Comparison of ENCODE assay signal across 13 cellular contexts in genomic region chr2:219527472-219527871, GRCh38. TPM values are rescaled to one million over a fixed set of nuclear protein-coding genes. Genes with fewer than 3 reads are reported as not detected.
DNase-seq lines count a peak whose midpoint lies in the region; ATAC-seq, FAIRE-seq and TF ChIP-seq lines count a peak whose summit lies in the region.
"Had no signal": no experiment of that assay in that cellular context is flagged by ENCODE, and none has a peak within 500 bp of the region (broad histone marks: within the 10 kb centered on the region; RNA-seq: fewer than 3 reads in every experiment).

No MANE protein-coding gene starts in this region.

- BruUV-seq in HepG2 (replicated peaks; lab: Mats Ljungman, UMichigan), result no TSS peak

- no peaks in the 10 kb centered on the region for H3K9me3 ChIP-seq in HepG2 (ENCODE audit: low read length)
- no peaks in the 10 kb centered on the region for H3K9me3 ChIP-seq in right lobe of liver
- H3K9me3 ChIP-seq in neuronal stem cell (replicated peaks in 1 of 2; ENCODE audit: control insufficient read depth in 2 of 2, insufficient read depth in 1 of 2, low read depth in 1 of 2, low read length in 2 of 2), result no peaks in the 10 kb centered on the region
- H3K9me3 ChIP-seq: SJSA1 had no signal

- TF ChIP-seq RAD21 in HepG2 (CRISPR knock-in tag; IDR thresholded peaks at IDR 0.05), result no peak

- H4K20me1 ChIP-seq in HepG2 (ENCODE audit: insufficient read depth, low read length), result no peaks in the 10 kb centered on the region

- ATAC-seq in HepG2 (no peak), right lobe of liver (no peak)

- TF ChIP-seq CTCF in HepG2 (CRISPR knock-in tag; IDR thresholded peaks at IDR 0.05) (no peak), right lobe of liver (IDR thresholded peaks at IDR 0.05) (no peak)

- no peak overlapping the region for H4K91ac ChIP-seq in neuronal stem cell (ENCODE audit: low read depth, low read length, poor library complexity)

- no peak for DNase-seq in HepG2 (ENCODE audit: low spot score)
- no peak for DNase-seq in right lobe of liver
- no peak for DNase-seq in neuronal stem cell (ENCODE audit: low spot score)
- no peak for DNase-seq in NCI-H774 (lab: John Stamatoyannopoulos, UW)
- DNase-seq: CD8-positive, alpha-beta memory T cell; H9; NCI-H1092; NCI-H2081; NCI-H82; PC-3 had no signal

- no peak overlapping the region for H3K4ac ChIP-seq in neuronal stem cell (ENCODE audit: low read length)

- H3K4me1 ChIP-seq in HepG2 (ENCODE audit: insufficient read depth, low read length) (peaks cover 19% of the 10 kb centered on the region), right lobe of liver (no peaks in the 10 kb centered on the region), neuronal stem cell (ENCODE audit: control insufficient read depth in 2 of 2, insufficient read depth in 1 of 2, low read depth in 1 of 2, low read length in 2 of 2) (peaks cover 30 to 35% of the 10 kb centered on the region in 2 donors)

- POLR2A ChIA-PET in HepG2 (lab: Yijun Ruan, JAX), result interaction anchor here (0.6 to 1.5 kb wide), 3 partner anchors 27 to 140 kb away, joined by 3 to 5 read pairs (median 5); partner anchors contain the start of gene DNPEP

- H3K9ac ChIP-seq in HepG2 (ENCODE audit: insufficient read depth, low read depth, low read length) (no peak overlapping the region), neuronal stem cell (ENCODE audit: low read depth, low read length, poor library complexity) (peak overlapping the region; percentile 71)

- H2BK15ac ChIP-seq in neuronal stem cell (ENCODE audit: low read length), result no peak overlapping the region

- H3K27ac ChIP-seq in HepG2 (ENCODE audit: extremely low read length, insufficient read depth, low read length), result no peak overlapping the region
- H3K27ac ChIP-seq in right lobe of liver, result no peak overlapping the region
- no peak overlapping the region for H3K27ac ChIP-seq in neuronal stem cell (replicated peaks; ENCODE audit: low read length)
- H3K27ac ChIP-seq: SJSA1 had no signal

- CTCF ChIA-PET in HepG2 (lab: Yijun Ruan, JAX; ENCODE audit: low intra/inter-chr PET ratio, low total read pairs), result interaction anchor here (1.1 to 5.4 kb wide), 2 partner anchors 31 to 51 kb away, joined by 3 to 53 read pairs; a partner anchor contains a TSS

- H3K4me2 ChIP-seq in HepG2 (ENCODE audit: low read depth, low read length) (no peak overlapping the region), neuronal stem cell (ENCODE audit: insufficient read depth, low read length, poor library complexity, severe bottlenecking) (no peak overlapping the region)

- intact Hi-C loops in HepG2 (cut with micrococcal nuclease; ENCODE audit: unreplicated experiment), result no loop called here
- intact Hi-C loops in right lobe of liver (cut with DNase I), result loop anchor here in 1 of 2 donors (10.0 kb wide), 1 partner anchor 123 kb away; no protein-coding TSS in a partner anchor

- WGBS in HepG2 (ENCODE audit: low lambda C conversion rate), result 1% methylated on average over 5 of the region's 5 CpGs
- 34% methylated on average over 3 of the region's 5 CpGs for WGBS in right lobe of liver (ENCODE audit: insufficient coverage, low coverage, low lambda C conversion rate, missing lambda C conversion rate)
- WGBS in neuronal stem cell (ENCODE audit: extremely low coverage in 2 of 2, insufficient read length in 2 of 2, insufficient replicate concordance in 1 of 2), 2 donors, result no CpG with 5 or more reads among the region's 5 CpGs

- no peak for FAIRE-seq in HepG2 (lab: Jason Lieb, UNC)
- FAIRE-seq: D721Med had no signal

- in situ Hi-C loops in HepG2 (cut with HindIII; ENCODE audit: extremely low pct_ligation_motif_present, low pct_unique_long_range_greater_than_20kb), result loop anchor here (10.0 kb wide), 1 partner anchor 53 kb away; no protein-coding TSS in a partner anchor

- H3K23ac ChIP-seq in neuronal stem cell (ENCODE audit: low read depth, low read length, poor library complexity), result peak overlapping the region; percentile 70

- H2BK120ac ChIP-seq in neuronal stem cell (ENCODE audit: low read depth, low read length), result no peak overlapping the region

- H2BK5ac ChIP-seq in neuronal stem cell (ENCODE audit: low read length), result no peak overlapping the region

- H3K27me3 ChIP-seq in HepG2 (ENCODE audit: control insufficient read depth in 1 of 2, insufficient read depth in 2 of 2, low read length in 2 of 2) (peaks cover 29 to 94% of the 10 kb centered on the region in 2 experiments), right lobe of liver (peaks cover 0 to 23% of the 10 kb centered on the region in 2 donors), neuronal stem cell (ENCODE audit: control insufficient read depth in 3 of 3, insufficient read depth in 3 of 3, low read depth in 1 of 3, low read length in 3 of 3) (peaks cover 4 to 75% (median 41%) of the 10 kb centered on the region in 3 experiments)

- H3K36me3 ChIP-seq in HepG2 (replicated peaks in 1 of 2; ENCODE audit: control insufficient read depth in 1 of 2, insufficient read depth in 2 of 2, low read length in 2 of 2) (no peaks in the 10 kb centered on the region), right lobe of liver (no peaks in the 10 kb centered on the region), neuronal stem cell (replicated peaks in 1 of 2; ENCODE audit: control insufficient read depth in 2 of 2, insufficient read depth in 2 of 2, low read length in 2 of 2) (no peaks in the 10 kb centered on the region)
- H3K36me3 ChIP-seq: SJSA1 had no signal

- no peak overlapping the region for H4K8ac ChIP-seq in neuronal stem cell (ENCODE audit: low read depth, low read length)

- no peak for TF ChIP-seq POLR2A in HepG2 (IDR thresholded peaks at IDR 0.05; ENCODE audit: insufficient read depth in 1 of 2, low read depth in 2 of 2, low read length in 2 of 2)
- TF ChIP-seq POLR2A in right lobe of liver (IDR thresholded peaks at IDR 0.05), result no peak

- H3K18ac ChIP-seq in neuronal stem cell (ENCODE audit: low read length), result peak overlapping the region; percentile 79

- H2AFZ ChIP-seq in HepG2 (ENCODE audit: low read length) (no peak overlapping the region), neuronal stem cell (ENCODE audit: low read length) (no peak overlapping the region)

- TF ChIP-seq EP300 in HepG2 (IDR thresholded peaks at IDR 0.05; ENCODE audit: low read depth in 2 of 2, low read length in 2 of 2) (no peak), HepG2 (CRISPR knock-in tag; IDR thresholded peaks at IDR 0.05; ENCODE audit: borderline replicate concordance) (no peak)

- H3K79me1 ChIP-seq in neuronal stem cell (ENCODE audit: low read depth, low read length), result no peaks in the 10 kb centered on the region

- no peaks in the 10 kb centered on the region for H3K79me2 ChIP-seq in HepG2 (ENCODE audit: insufficient read depth, low read length)

- H2AK5ac ChIP-seq in neuronal stem cell (ENCODE audit: low read depth, low read length), result no peak overlapping the region

- H2BK12ac ChIP-seq in neuronal stem cell (ENCODE audit: low read length), result peak overlapping the region; percentile 69

- no peak overlapping the region for H3K14ac ChIP-seq in neuronal stem cell (ENCODE audit: low read length)

- H3K4me3 ChIP-seq in HepG2 (replicated peaks in 1 of 3; ENCODE audit: insufficient read depth in 1 of 3, low read depth in 2 of 3, low read length in 3 of 3) (no peak overlapping the region), right lobe of liver (no peak overlapping the region), neuronal stem cell (ENCODE audit: low read length in 2 of 2) (no peak overlapping the region)
- H3K4me3 ChIP-seq: SJSA1 had no signal

RNA-seq across cellular contexts. Expression of gene ASIC4, which starts 13.2 kb away (rescaled TPM):
- total RNA-seq in HepG2 (2016; rRNA removed; fragmentation: Illumina TruSeq; extraction: Trizol) (not detected in 2 replicates), right lobe of liver (not detected)
- total RNA-seq in HepG2 (2016; cell fraction: cytosol; rRNA removed; fragmentation: Illumina TruSeq; extraction: Trizol; ENCODE audit: low read depth), result not detected in 2 replicates
- total RNA-seq in HepG2 (2016; cell fraction: insoluble cytoplasmic fraction; rRNA removed; fragmentation: Illumina TruSeq; extraction: Trizol), result not detected in 2 replicates
- not detected in 2 replicates for total RNA-seq in HepG2 (2016; cell fraction: membrane; rRNA removed; fragmentation: Illumina TruSeq; extraction: Trizol)
- total RNA-seq in HepG2 (2016; cell fraction: nucleus; rRNA removed; fragmentation: Illumina TruSeq; extraction: Trizol), result not detected in 2 replicates
- polyA plus RNA-seq in HepG2 (2011; rRNA removed), result 0.03 TPM in 2 replicates
- 0.01 TPM in 1 of 2 replicates, not detected in the other for polyA plus RNA-seq in HepG2 (2011; cell fraction: cytosol; rRNA removed)
- 0.23 and 0.24 TPM in 2 replicates for polyA plus RNA-seq in HepG2 (2011; cell fraction: nucleus; rRNA removed)
- not detected in 2 replicates for polyA plus RNA-seq in HepG2 (2012)
- not detected in 2 replicates for polyA plus RNA-seq in HepG2 (2016; cell fraction: cytosol; fragmentation: Illumina TruSeq; extraction: Trizol; ENCODE audit: low read depth)
- polyA plus RNA-seq in HepG2 (2016; cell fraction: insoluble cytoplasmic fraction; fragmentation: Illumina TruSeq; extraction: Trizol; ENCODE audit: low read depth), result not detected in 2 replicates
- not detected in 2 replicates for polyA plus RNA-seq in HepG2 (2016; cell fraction: membrane; fragmentation: Illumina TruSeq; extraction: Trizol; ENCODE audit: low read depth)
- 0.16 TPM in 1 of 2 replicates, not detected in the other for polyA plus RNA-seq in HepG2 (2016; cell fraction: nucleus; fragmentation: Illumina TruSeq; extraction: Trizol; ENCODE audit: insufficient read depth, low read depth)
- polyA minus RNA-seq in HepG2 (2011; rRNA and poly(A)+ RNA removed; ENCODE audit: low replicate concordance), result 0.06 and 0.07 TPM in 2 replicates
- polyA minus RNA-seq in HepG2 (2011; cell fraction: cytosol; rRNA and poly(A)+ RNA removed), result not detected in 2 replicates
- 0.12 and 0.26 TPM in 2 replicates for polyA minus RNA-seq in HepG2 (2011; cell fraction: nucleus; rRNA and poly(A)+ RNA removed)
- polyA plus RNA-seq in neuronal stem cell (2013, experiment 1 of 2), result 0.14 TPM
- 0.15 TPM for polyA plus RNA-seq in neuronal stem cell (2013, experiment 2 of 2)
- total RNA-seq: CD8-positive, alpha-beta memory T cell; MCF 10A; SJSA1 had no signal
- polyA plus RNA-seq: CD8-positive, alpha-beta memory T cell had no signal

RNA-seq across cellular contexts. Expression of gene CHPF, which starts 16.1 kb away (rescaled TPM):
- total RNA-seq in HepG2 (2016; rRNA removed; fragmentation: Illumina TruSeq; extraction: Trizol) (34.7 and 79.6 TPM in 2 replicates), right lobe of liver (100 to 1,000 TPM in 2 of 6 experiments, 10 to 100 TPM in 4; 33.2 to 183 (median 39.6) TPM)
- total RNA-seq in HepG2 (2016; cell fraction: cytosol; rRNA removed; fragmentation: Illumina TruSeq; extraction: Trizol; ENCODE audit: low read depth), result 21.6 and 22.1 TPM in 2 replicates
- total RNA-seq in HepG2 (2016; cell fraction: insoluble cytoplasmic fraction; rRNA removed; fragmentation: Illumina TruSeq; extraction: Trizol), result 36.0 and 80.8 TPM in 2 replicates
- total RNA-seq in HepG2 (2016; cell fraction: membrane; rRNA removed; fragmentation: Illumina TruSeq; extraction: Trizol), result 42.0 and 50.0 TPM in 2 replicates
- total RNA-seq in HepG2 (2016; cell fraction: nucleus; rRNA removed; fragmentation: Illumina TruSeq; extraction: Trizol), result 65.5 and 76.8 TPM in 2 replicates
- polyA plus RNA-seq in HepG2 (2011; rRNA removed), result 111 and 171 TPM in 2 replicates
- polyA plus RNA-seq in HepG2 (2011; cell fraction: cytosol; rRNA removed), result 120 and 244 TPM in 2 replicates
- 203 and 211 TPM in 2 replicates for polyA plus RNA-seq in HepG2 (2011; cell fraction: nucleus; rRNA removed)
- polyA plus RNA-seq in HepG2 (2012), result 115 and 161 TPM in 2 replicates
- polyA plus RNA-seq in HepG2 (2016; cell fraction: cytosol; fragmentation: Illumina TruSeq; extraction: Trizol; ENCODE audit: low read depth), result 21.7 and 22.6 TPM in 2 replicates
- polyA plus RNA-seq in HepG2 (2016; cell fraction: insoluble cytoplasmic fraction; fragmentation: Illumina TruSeq; extraction: Trizol; ENCODE audit: low read depth), result 45.9 and 55.3 TPM in 2 replicates
- 40.5 and 41.4 TPM in 2 replicates for polyA plus RNA-seq in HepG2 (2016; cell fraction: membrane; fragmentation: Illumina TruSeq; extraction: Trizol; ENCODE audit: low read depth)
- 139 and 143 TPM in 2 replicates for polyA plus RNA-seq in HepG2 (2016; cell fraction: nucleus; fragmentation: Illumina TruSeq; extraction: Trizol; ENCODE audit: insufficient read depth, low read depth)
- polyA minus RNA-seq in HepG2 (2011; rRNA and poly(A)+ RNA removed; ENCODE audit: low replicate concordance), result 12.1 and 292 TPM in 2 replicates
- polyA minus RNA-seq in HepG2 (2011; cell fraction: cytosol; rRNA and poly(A)+ RNA removed), result 137 and 143 TPM in 2 replicates
- polyA minus RNA-seq in HepG2 (2011; cell fraction: nucleus; rRNA and poly(A)+ RNA removed), result 45.4 and 47.0 TPM in 2 replicates
- polyA plus RNA-seq in neuronal stem cell (2013, experiment 1 of 2), result 12.6 TPM
- 12.8 TPM for polyA plus RNA-seq in neuronal stem cell (2013, experiment 2 of 2)

RNA-seq across cellular contexts. Expression of gene TMEM198, which starts 16.4 kb away (rescaled TPM):
- 11.6 and 17.3 TPM in 2 replicates for total RNA-seq in HepG2 (2016; rRNA removed; fragmentation: Illumina TruSeq; extraction: Trizol)
- 12.3 and 16.3 TPM in 2 replicates for total RNA-seq in HepG2 (2016; cell fraction: cytosol; rRNA removed; fragmentation: Illumina TruSeq; extraction: Trizol; ENCODE audit: low read depth)
- 10.7 and 17.8 TPM in 2 replicates for total RNA-seq in HepG2 (2016; cell fraction: insoluble cytoplasmic fraction; rRNA removed; fragmentation: Illumina TruSeq; extraction: Trizol)
- total RNA-seq in HepG2 (2016; cell fraction: membrane; rRNA removed; fragmentation: Illumina TruSeq; extraction: Trizol), result 26.8 and 32.4 TPM in 2 replicates
- total RNA-seq in HepG2 (2016; cell fraction: nucleus; rRNA removed; fragmentation: Illumina TruSeq; extraction: Trizol), result 9.3 and 11.7 TPM in 2 replicates
- 23.5 and 40.8 TPM in 2 replicates for polyA plus RNA-seq in HepG2 (2011; rRNA removed)
- 43.6 and 52.1 TPM in 2 replicates for polyA plus RNA-seq in HepG2 (2011; cell fraction: cytosol; rRNA removed)
- 61.3 and 68.7 TPM in 2 replicates for polyA plus RNA-seq in HepG2 (2011; cell fraction: nucleus; rRNA removed)
- 41.3 and 49.8 TPM in 2 replicates for polyA plus RNA-seq in HepG2 (2012)
- 16.5 and 21.1 TPM in 2 replicates for polyA plus RNA-seq in HepG2 (2016; cell fraction: cytosol; fragmentation: Illumina TruSeq; extraction: Trizol; ENCODE audit: low read depth)
- 12.8 and 14.5 TPM in 2 replicates for polyA plus RNA-seq in HepG2 (2016; cell fraction: insoluble cytoplasmic fraction; fragmentation: Illumina TruSeq; extraction: Trizol; ENCODE audit: low read depth)
- 27.9 and 28.1 TPM in 2 replicates for polyA plus RNA-seq in HepG2 (2016; cell fraction: membrane; fragmentation: Illumina TruSeq; extraction: Trizol; ENCODE audit: low read depth)
- 17.1 and 19.3 TPM in 2 replicates for polyA plus RNA-seq in HepG2 (2016; cell fraction: nucleus; fragmentation: Illumina TruSeq; extraction: Trizol; ENCODE audit: insufficient read depth, low read depth)
- 2.1 and 67.2 TPM in 2 replicates for polyA minus RNA-seq in HepG2 (2011; rRNA and poly(A)+ RNA removed; ENCODE audit: low replicate concordance)
- 26.3 and 28.6 TPM in 2 replicates for polyA minus RNA-seq in HepG2 (2011; cell fraction: cytosol; rRNA and poly(A)+ RNA removed)
- 12.9 and 13.6 TPM in 2 replicates for polyA minus RNA-seq in HepG2 (2011; cell fraction: nucleus; rRNA and poly(A)+ RNA removed)
- 1 to 10 TPM in 5 of 6 experiments, under 1 TPM in 1; 0.68 to 3.2 (median 1.2) TPM for total RNA-seq in right lobe of liver
- polyA plus RNA-seq in neuronal stem cell (2013, experiment 1 of 2), result 2.7 TPM
- 1.8 TPM for polyA plus RNA-seq in neuronal stem cell (2013, experiment 2 of 2)
- polyA plus RNA-seq: CD8-positive, alpha-beta memory T cell had no signal

RNA-seq across cellular contexts. Expression of gene GMPPA, which starts 28.8 kb away (rescaled TPM):
- total RNA-seq in HepG2 (2016; rRNA removed; fragmentation: Illumina TruSeq; extraction: Trizol) (81.1 and 88.7 TPM in 2 replicates), right lobe of liver (10 to 100 TPM; 21.7 to 54.1 (median 40.2) TPM)
- total RNA-seq in HepG2 (2016; cell fraction: cytosol; rRNA removed; fragmentation: Illumina TruSeq; extraction: Trizol; ENCODE audit: low read depth), result 41.1 and 50.9 TPM in 2 replicates
- 81.2 and 82.9 TPM in 2 replicates for total RNA-seq in HepG2 (2016; cell fraction: insoluble cytoplasmic fraction; rRNA removed; fragmentation: Illumina TruSeq; extraction: Trizol)
- 59.8 and 79.0 TPM in 2 replicates for total RNA-seq in HepG2 (2016; cell fraction: membrane; rRNA removed; fragmentation: Illumina TruSeq; extraction: Trizol)
- 39.6 and 46.3 TPM in 2 replicates for total RNA-seq in HepG2 (2016; cell fraction: nucleus; rRNA removed; fragmentation: Illumina TruSeq; extraction: Trizol)
- polyA plus RNA-seq in HepG2 (2011; rRNA removed), result 106 and 115 TPM in 2 replicates
- 98.1 and 128 TPM in 2 replicates for polyA plus RNA-seq in HepG2 (2011; cell fraction: cytosol; rRNA removed)
- 123 and 155 TPM in 2 replicates for polyA plus RNA-seq in HepG2 (2011; cell fraction: nucleus; rRNA removed)
- 44.8 and 45.3 TPM in 2 replicates for polyA plus RNA-seq in HepG2 (2012)
- 40.7 and 53.5 TPM in 2 replicates for polyA plus RNA-seq in HepG2 (2016; cell fraction: cytosol; fragmentation: Illumina TruSeq; extraction: Trizol; ENCODE audit: low read depth)
- 88.1 and 98.3 TPM in 2 replicates for polyA plus RNA-seq in HepG2 (2016; cell fraction: insoluble cytoplasmic fraction; fragmentation: Illumina TruSeq; extraction: Trizol; ENCODE audit: low read depth)
- polyA plus RNA-seq in HepG2 (2016; cell fraction: membrane; fragmentation: Illumina TruSeq; extraction: Trizol; ENCODE audit: low read depth), result 54.7 and 71.1 TPM in 2 replicates
- polyA plus RNA-seq in HepG2 (2016; cell fraction: nucleus; fragmentation: Illumina TruSeq; extraction: Trizol; ENCODE audit: insufficient read depth, low read depth), result 87.2 and 90.5 TPM in 2 replicates
- 98.5 and 174 TPM in 2 replicates for polyA minus RNA-seq in HepG2 (2011; rRNA and poly(A)+ RNA removed; ENCODE audit: low replicate concordance)
- polyA minus RNA-seq in HepG2 (2011; cell fraction: cytosol; rRNA and poly(A)+ RNA removed), result 43.2 and 68.0 TPM in 2 replicates
- polyA minus RNA-seq in HepG2 (2011; cell fraction: nucleus; rRNA and poly(A)+ RNA removed), result 32.6 and 38.2 TPM in 2 replicates
- polyA plus RNA-seq in neuronal stem cell (2013, experiment 1 of 2), result 11.1 TPM
- polyA plus RNA-seq in neuronal stem cell (2013, experiment 2 of 2), result 10.9 TPM

RNA-seq across cellular contexts. Expression of gene OBSL1, which starts 43.9 kb away (rescaled TPM):
- total RNA-seq in HepG2 (2016; rRNA removed; fragmentation: Illumina TruSeq; extraction: Trizol), result 65.4 and 86.7 TPM in 2 replicates
- total RNA-seq in HepG2 (2016; cell fraction: cytosol; rRNA removed; fragmentation: Illumina TruSeq; extraction: Trizol; ENCODE audit: low read depth), result 17.5 and 19.8 TPM in 2 replicates
- total RNA-seq in HepG2 (2016; cell fraction: insoluble cytoplasmic fraction; rRNA removed; fragmentation: Illumina TruSeq; extraction: Trizol), result 54.2 and 89.3 TPM in 2 replicates
- 30.2 and 34.7 TPM in 2 replicates for total RNA-seq in HepG2 (2016; cell fraction: membrane; rRNA removed; fragmentation: Illumina TruSeq; extraction: Trizol)
- 65.9 and 71.3 TPM in 2 replicates for total RNA-seq in HepG2 (2016; cell fraction: nucleus; rRNA removed; fragmentation: Illumina TruSeq; extraction: Trizol)
- polyA plus RNA-seq in HepG2 (2011; rRNA removed), result 218 and 229 TPM in 2 replicates
- polyA plus RNA-seq in HepG2 (2011; cell fraction: cytosol; rRNA removed), result 176 and 256 TPM in 2 replicates
- polyA plus RNA-seq in HepG2 (2011; cell fraction: nucleus; rRNA removed), result 886 and 1,174 TPM in 2 replicates
- 161 and 176 TPM in 2 replicates for polyA plus RNA-seq in HepG2 (2012)
- polyA plus RNA-seq in HepG2 (2016; cell fraction: cytosol; fragmentation: Illumina TruSeq; extraction: Trizol; ENCODE audit: low read depth), result 10.0 and 11.3 TPM in 2 replicates
- polyA plus RNA-seq in HepG2 (2016; cell fraction: insoluble cytoplasmic fraction; fragmentation: Illumina TruSeq; extraction: Trizol; ENCODE audit: low read depth), result 66.1 and 91.2 TPM in 2 replicates
- 22.2 and 25.7 TPM in 2 replicates for polyA plus RNA-seq in HepG2 (2016; cell fraction: membrane; fragmentation: Illumina TruSeq; extraction: Trizol; ENCODE audit: low read depth)
- 147 and 161 TPM in 2 replicates for polyA plus RNA-seq in HepG2 (2016; cell fraction: nucleus; fragmentation: Illumina TruSeq; extraction: Trizol; ENCODE audit: insufficient read depth, low read depth)
- polyA minus RNA-seq in HepG2 (2011; rRNA and poly(A)+ RNA removed; ENCODE audit: low replicate concordance), result 27.0 and 477 TPM in 2 replicates
- 210 and 260 TPM in 2 replicates for polyA minus RNA-seq in HepG2 (2011; cell fraction: cytosol; rRNA and poly(A)+ RNA removed)
- polyA minus RNA-seq in HepG2 (2011; cell fraction: nucleus; rRNA and poly(A)+ RNA removed), result 189 and 199 TPM in 2 replicates
- 10 to 100 TPM; 27.0 to 42.5 (median 39.4) TPM for total RNA-seq in right lobe of liver
- polyA plus RNA-seq in neuronal stem cell (2013, experiment 1 of 2), result 40.6 TPM
- 41.4 TPM for polyA plus RNA-seq in neuronal stem cell (2013, experiment 2 of 2)
- polyA plus RNA-seq: CD8-positive, alpha-beta memory T cell had no signal
